Comparison of ENCODE assay signal across 18 cellular contexts in the genomic region with DNA sequence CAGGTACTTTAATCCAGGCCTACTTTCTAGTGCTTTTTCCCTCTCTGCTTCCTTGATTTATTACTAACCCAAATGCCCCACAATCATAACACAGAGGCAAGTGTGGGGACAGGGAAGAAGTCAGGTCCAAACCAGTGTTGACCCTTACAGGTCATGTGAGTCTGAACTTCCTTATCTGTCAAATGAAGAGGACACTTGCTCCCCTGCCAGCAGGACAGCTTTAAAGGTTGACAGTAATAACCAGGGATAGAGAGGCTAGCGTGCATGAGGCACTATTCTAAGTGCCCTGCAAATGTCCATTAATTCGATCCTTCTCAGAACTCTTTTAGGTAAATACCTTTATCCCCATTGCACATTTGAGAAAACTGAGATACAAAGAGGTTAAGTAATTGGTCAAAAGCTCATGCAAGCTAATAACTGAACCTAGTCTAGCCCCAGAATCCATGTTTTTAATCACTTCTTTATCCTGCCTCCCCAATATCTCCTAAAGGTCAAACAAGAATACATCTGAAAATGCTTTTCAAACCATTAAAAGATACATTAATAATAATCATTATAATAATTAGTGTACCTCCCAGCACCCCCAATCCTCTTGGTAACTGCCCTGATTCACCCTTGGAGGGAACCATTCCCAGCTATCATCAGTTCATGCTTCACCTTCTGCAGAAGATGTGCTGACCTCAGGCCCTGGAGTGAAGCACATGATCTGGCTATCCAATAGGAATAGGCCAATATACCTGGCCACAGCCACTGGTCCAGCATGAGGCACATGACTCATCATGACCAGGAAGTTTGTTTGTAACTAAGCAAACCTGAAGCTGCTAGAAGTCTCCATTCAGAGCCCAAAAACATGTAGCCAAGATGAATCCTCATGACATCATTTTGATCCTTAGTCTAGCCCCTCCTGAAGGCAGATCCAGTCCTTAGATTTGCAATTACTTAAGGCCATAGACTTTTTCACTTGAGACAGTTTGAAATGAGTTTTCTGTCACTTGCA. TPM values are rescaled to one million over a fixed set of nuclear protein-coding genes. Genes with fewer than 3 reads are reported as not detected.
DNase-seq lines count a peak whose midpoint lies in the region; ATAC-seq, FAIRE-seq and TF ChIP-seq lines count a peak whose summit lies in the region.
"Had no signal": no experiment of that assay in that cellular context is flagged by ENCODE, and none has a peak within 500 bp of the region (broad histone marks: within the 10 kb centered on the region; RNA-seq: fewer than 3 reads in every experiment).

No MANE protein-coding gene starts in this region.

- peaks cover 41% of the 10 kb centered on the region for H3K36me3 Mint-ChIP-seq in CD8-positive, alpha-beta T cell

- no peak overlapping the region for H3K4me3 Mint-ChIP-seq in CD8-positive, alpha-beta T cell
- H3K4me3 Mint-ChIP-seq: dendritic cell treated with granulocyte-macrophage colony-stimulating factor and Interleukin-4, amounts not matched to agents 40 ng/mL and 50 ng/mL, for 4 days; natural killer cell had no signal

- no peaks in the 10 kb centered on the region for H3K9me1 ChIP-seq in K562 (ENCODE audit: control insufficient read depth, insufficient read depth, low read length)

- no peaks in the 10 kb centered on the region for H3K9me3 Mint-ChIP-seq in CD8-positive, alpha-beta T cell
- H3K9me3 Mint-ChIP-seq: dendritic cell treated with granulocyte-macrophage colony-stimulating factor and Interleukin-4, amounts not matched to agents 40 ng/mL and 50 ng/mL, for 4 days; natural killer cell had no signal

- no TSS peak for BruUV-seq in K562 (replicated peaks; lab: Mats Ljungman, UMichigan)
- BruUV-seq in HepG2 (replicated peaks; lab: Mats Ljungman, UMichigan): no TSS peak

- FAIRE-seq in K562 (lab: Jason Lieb, UNC) (peak; percentile 88), HepG2 (lab: Jason Lieb, UNC) (peak; percentile 23)
- FAIRE-seq: H54, small intestine had no signal

- peak overlapping the region; percentile 46 for H3K27ac Mint-ChIP-seq in CD8-positive, alpha-beta T cell
- H3K27ac Mint-ChIP-seq: dendritic cell treated with granulocyte-macrophage colony-stimulating factor and Interleukin-4, amounts not matched to agents 40 ng/mL and 50 ng/mL, for 4 days; natural killer cell had no signal

- DNase-seq in CD8-positive, alpha-beta T cell: no peak
- DNase-seq in HT1080 (ENCODE audit: low read depth) (peak; percentile 68), K562 (ENCODE audit: extremely low read depth in 1 of 4, low spot score in 3 of 4) (peak; percentile 83 to 90 (median 87)), HepG2 (ENCODE audit: low spot score) (no peak), stomach (no peak), DMS 273 treated with DMSO at 0.1 percent for 48 hours (lab: John Stamatoyannopoulos, UW) (no peak), NCI-H1105 (lab: John Stamatoyannopoulos, UW) (no peak), OCI-M2 (lab: John Stamatoyannopoulos, UW; ENCODE audit: unreplicated experiment) (no peak)
- DNase-seq: activated CD4-positive, alpha-beta T cell treated with anti-CD3 and anti-CD28 coated beads for 48 hours; activated naive CD4-positive, alpha-beta T cell treated with Interleukin-2 at 50 U/mL for 16 hours; AML-193; natural killer cell; NCI-H1694 treated with DMSO at 0.1 percent for 48 hours; small intestine had no signal

- CTCF ChIA-PET in CD8-positive, alpha-beta T cell (lab: Charles Lee): interaction anchor here (0.7 kb wide), 1 partner anchor 22 kb away, joined by 3 read pairs; no protein-coding TSS in a partner anchor
- CTCF ChIA-PET in K562 (lab: Yijun Ruan, JAX; ENCODE audit: low intra/inter-chr PET ratio) (no interaction called here), HepG2 (lab: Yijun Ruan, JAX; ENCODE audit: low intra/inter-chr PET ratio, low total read pairs) (no interaction called here)

- H3K4me2 ChIP-seq in K562 (ENCODE audit: insufficient read depth, low read length): peak overlapping the region; percentile 38
- H3K4me2 ChIP-seq in HepG2 (ENCODE audit: low read depth, low read length): no peak overlapping the region

- no peak for TF ChIP-seq CTCF in CD8-positive, alpha-beta T cell (IDR thresholded peaks at IDR 0.05)
- no peak for TF ChIP-seq CTCF in K562 (IDR thresholded peaks at IDR 0.05 in 2 of 3, conservative IDR thresholded peaks at IDR 0.05 in 1 of 3; ENCODE audit: insufficient read depth in 2 of 3, low read depth in 1 of 3, low read length in 3 of 3)
- no peak for TF ChIP-seq CTCF in HepG2 (CRISPR knock-in tag; IDR thresholded peaks at IDR 0.05)
- no peak for TF ChIP-seq CTCF in stomach (IDR thresholded peaks at IDR 0.05)

- no peak for ATAC-seq in CD8-positive, alpha-beta T cell
- peak; percentile 79 for ATAC-seq in K562
- ATAC-seq in HepG2: no peak
- ATAC-seq: natural killer cell had no signal

- H3K27me3 Mint-ChIP-seq in CD8-positive, alpha-beta T cell (ENCODE audit: low read depth): no peaks in the 10 kb centered on the region
- H3K27me3 Mint-ChIP-seq: dendritic cell treated with granulocyte-macrophage colony-stimulating factor and Interleukin-4, amounts not matched to agents 40 ng/mL and 50 ng/mL, for 4 days had no signal

- H3K4me1 Mint-ChIP-seq in CD8-positive, alpha-beta T cell (ENCODE audit: low read depth): peaks cover 45% of the 10 kb centered on the region

- H3K9me3 ChIP-seq in CD8-positive, alpha-beta T cell (ENCODE audit: low read length): no peaks in the 10 kb centered on the region
- H3K9me3 ChIP-seq in K562 (replicated peaks; ENCODE audit: control insufficient read depth, insufficient read depth, low read depth, low read length): no peaks in the 10 kb centered on the region
- H3K9me3 ChIP-seq in HepG2 (ENCODE audit: low read length): no peaks in the 10 kb centered on the region
- no peaks in the 10 kb centered on the region for H3K9me3 ChIP-seq in stomach
- H3K9me3 ChIP-seq: suprapubic skin had no signal

- H3K79me2 ChIP-seq in K562 (ENCODE audit: control insufficient read depth, insufficient read depth, low read length): peaks cover 91% of the 10 kb centered on the region
- H3K79me2 ChIP-seq in HepG2 (ENCODE audit: insufficient read depth, low read length): peaks cover 2% of the 10 kb centered on the region

- H3K4me1 ChIP-seq in CD8-positive, alpha-beta T cell (ENCODE audit: insufficient read depth, low read length): no peaks in the 10 kb centered on the region
- H3K4me1 ChIP-seq in K562 (replicated peaks in 1 of 2; ENCODE audit: control insufficient read depth in 2 of 2, insufficient read depth in 2 of 2, low read length in 2 of 2): peaks cover 24 to 86% of the 10 kb centered on the region in 2 experiments
- peaks cover 28% of the 10 kb centered on the region for H3K4me1 ChIP-seq in HepG2 (ENCODE audit: insufficient read depth, low read length)
- peaks cover 14 to 65% (median 28%) of the 10 kb centered on the region in 4 donors for H3K4me1 ChIP-seq in stomach

- H4K20me1 ChIP-seq in K562 (replicated peaks; ENCODE audit: control insufficient read depth, insufficient read depth, low read length) (no peaks in the 10 kb centered on the region), HepG2 (ENCODE audit: insufficient read depth, low read length) (no peaks in the 10 kb centered on the region)

- H3K36me3 ChIP-seq in CD8-positive, alpha-beta T cell (ENCODE audit: insufficient read depth, low read length): no peaks in the 10 kb centered on the region
- H3K36me3 ChIP-seq in K562 (ENCODE audit: control insufficient read depth, insufficient read depth, low read length) (peaks cover 22% of the 10 kb centered on the region), HepG2 (replicated peaks in 1 of 2; ENCODE audit: control insufficient read depth in 1 of 2, insufficient read depth in 2 of 2, low read length in 2 of 2) (peaks cover 4 to 12% of the 10 kb centered on the region in 2 experiments; a peak in 4 of 5 replicates), stomach (peaks cover 0 to 13% (median 8%) of the 10 kb centered on the region in 4 donors)

- no peak overlapping the region for H3K4me3 ChIP-seq in CD8-positive, alpha-beta T cell (ENCODE audit: low read depth, low read length)
- H3K4me3 ChIP-seq in K562 (no peak overlapping the region), HepG2 (replicated peaks in 1 of 3; ENCODE audit: insufficient read depth in 1 of 3, low read depth in 2 of 3, low read length in 3 of 3) (no peak overlapping the region), stomach (no peak overlapping the region)
- H3K4me3 ChIP-seq: suprapubic skin had no signal

- no peak overlapping the region for H3K9ac ChIP-seq in K562 (ENCODE audit: insufficient read depth in 1 of 2, low read depth in 2 of 2, low read length in 2 of 2)
- no peak overlapping the region for H3K9ac ChIP-seq in HepG2 (ENCODE audit: insufficient read depth, low read depth, low read length)

- no peak overlapping the region for H3K27ac ChIP-seq in CD8-positive, alpha-beta T cell (ENCODE audit: low read depth, low read length)
- H3K27ac ChIP-seq in K562 (ENCODE audit: extremely low read depth, low read depth, low read length): peak overlapping the region; percentile 56
- H3K27ac ChIP-seq in HepG2 (ENCODE audit: extremely low read length, insufficient read depth, low read length): no peak overlapping the region
- H3K27ac ChIP-seq in stomach: peak overlapping the region in 1 of 5 donors; percentile 7
- H3K27ac ChIP-seq: epithelial cell of prostate, suprapubic skin had no signal

- TF ChIP-seq EP300 in K562 (IDR thresholded peaks at IDR 0.05; ENCODE audit: low read length) (peak; percentile 39; the same call in 1 of the 2 replicates), HepG2 (IDR thresholded peaks at IDR 0.05; ENCODE audit: low read depth in 2 of 2, low read length in 2 of 2) (no peak), HepG2 (CRISPR knock-in tag; IDR thresholded peaks at IDR 0.05; ENCODE audit: borderline replicate concordance) (no peak), stomach (IDR thresholded peaks at IDR 0.05) (no peak)

- 22% methylated on average over 2 of the region's 2 CpGs for WGBS in K562 (ENCODE audit: insufficient coverage, low coverage, missing lambda C conversion rate)
- 100% methylated on average over 2 of the region's 2 CpGs for WGBS in HepG2 (ENCODE audit: low lambda C conversion rate)
- WGBS in stomach, 5 donors: 90 to 98% (median 96%) methylated on average over 2 of the region's 2 CpGs

- H3K27me3 ChIP-seq in CD8-positive, alpha-beta T cell (ENCODE audit: insufficient read depth, low read length): no peaks in the 10 kb centered on the region
- no peaks in the 10 kb centered on the region for H3K27me3 ChIP-seq in K562 (ENCODE audit: control insufficient read depth in 2 of 2, insufficient read depth in 2 of 2, low read length in 2 of 2)
- no peaks in the 10 kb centered on the region for H3K27me3 ChIP-seq in HepG2 (ENCODE audit: control insufficient read depth in 1 of 2, insufficient read depth in 2 of 2, low read length in 2 of 2)
- no peaks in the 10 kb centered on the region for H3K27me3 ChIP-seq in stomach
- H3K27me3 ChIP-seq: suprapubic skin had no signal

- in situ Hi-C loops in K562 (cut with MboI): no loop called here
- in situ Hi-C loops in HepG2 (cut with HindIII; ENCODE audit: extremely low pct_ligation_motif_present, low pct_unique_long_range_greater_than_20kb): no loop called here

- TF ChIP-seq POLR2A in K562 (conservative IDR thresholded peaks at IDR 0.05): no peak
- TF ChIP-seq POLR2A in HepG2 (IDR thresholded peaks at IDR 0.05; ENCODE audit: insufficient read depth in 1 of 2, low read depth in 2 of 2, low read length in 2 of 2): no peak
- TF ChIP-seq POLR2A in stomach (IDR thresholded peaks at IDR 0.05): no peak

- TF ChIP-seq RAD21 in K562 (CRISPR knock-in tag; conservative IDR thresholded peaks at IDR 0.05 in 1 of 2, IDR thresholded peaks at IDR 0.05 in 1 of 2) (no peak), HepG2 (CRISPR knock-in tag; IDR thresholded peaks at IDR 0.05) (no peak)

- H2AFZ ChIP-seq in K562 (ENCODE audit: low read depth, low read length): peak overlapping the region; percentile 42; the same call in 1 of the 2 replicates
- H2AFZ ChIP-seq in HepG2 (ENCODE audit: low read length): no peak overlapping the region

- intact Hi-C loops in CD8-positive, alpha-beta T cell (cut with DNase I, micrococcal nuclease): no loop called here
- intact Hi-C loops in K562 (cut with micrococcal nuclease) (no loop called here), HepG2 (cut with micrococcal nuclease; ENCODE audit: unreplicated experiment) (loop anchor here (5.0 kb wide), 1 partner anchor 619 kb away; no protein-coding TSS in a partner anchor), stomach (cut with DNase I; ENCODE audit: low total_unique reads) (no loop called here)

- POLR2A ChIA-PET in CD8-positive, alpha-beta T cell (lab: Charles Lee): no interaction called here
- POLR2A ChIA-PET in K562 (lab: Yijun Ruan, JAX) (interaction anchor here (0.6 to 2.5 kb wide), 12 partner anchors 10 to 791 kb away, joined by 3 to 14 read pairs (median 4); no protein-coding TSS in a partner anchor), HepG2 (lab: Yijun Ruan, JAX) (interaction anchor here (1.5 kb wide), 1 partner anchor 11 kb away, joined by 5 read pairs; no protein-coding TSS in a partner anchor)

RNA-seq across cellular contexts. Expression of a gene that starts 40.7 kb away (rescaled TPM):
- 10 to 100 TPM; 17.0 to 19.9 TPM for total RNA-seq in CD8-positive, alpha-beta T cell
- total RNA-seq in HT1080 (2014; rRNA removed; shearing (Covaris generic)): 36.1 and 54.7 TPM in 2 replicates
- 19.3 and 23.0 TPM in 2 replicates for polyA plus RNA-seq in HT1080 (2015; cell fraction: cytosol; rRNA removed)
- 14.7 and 20.5 TPM in 2 replicates for polyA plus RNA-seq in HT1080 (2015; cell fraction: nucleus; rRNA removed)
- 267 and 295 TPM in 2 replicates for total RNA-seq in K562 (2011; cell fraction: chromatin; rRNA removed; ENCODE audit: low replicate concordance)
- total RNA-seq in K562 (2011; cell fraction: nucleolus; rRNA removed): 202 and 204 TPM in 2 replicates
- 277 and 388 TPM in 2 replicates for total RNA-seq in K562 (2011; cell fraction: nucleoplasm; rRNA removed)
- total RNA-seq in K562 (2014; rRNA removed) (187 and 232 TPM in 2 replicates), K562 (2014; rRNA removed; fragmentation: Illumina TruSeq; extraction: Trizol) (82.2 and 82.5 TPM in 2 replicates), K562 (2015; rRNA removed; fragmentation: Illumina TruSeq; extraction: Trizol) (82.3 and 83.8 TPM in 2 replicates), K562 (2021) (91.8 and 94.0 TPM in 2 replicates), HepG2 (2016; rRNA removed; fragmentation: Illumina TruSeq; extraction: Trizol) (13.1 and 15.1 TPM in 2 replicates), stomach (100 to 1,000 TPM in 2 of 5 donors, 10 to 100 TPM in 3; 24.6 to 229 (median 75.5) TPM)
- polyA plus RNA-seq in K562 (2011; rRNA removed) (69.8 and 89.6 TPM in 2 replicates), K562 (2014; fragmentation: Illumina TruSeq; extraction: Trizol) (61.5 and 69.7 TPM in 2 replicates), K562 (2014; fragmentation: Nextera tagmentation; extraction: Ambion mirVana) (10 to 100 TPM; 22.6 to 25.3 TPM), K562 (2014; rRNA removed) (63.2 and 82.2 TPM in 2 replicates), HepG2 (2011; rRNA removed) (6.2 and 6.5 TPM in 2 replicates), stomach (1 to 10 TPM; 6.2 to 7.8 (median 7.0) TPM)
- polyA plus RNA-seq in K562 (2011; cell fraction: cytosol; rRNA removed): 58.5 and 88.3 TPM in 2 replicates
- 74.4 and 107 TPM in 2 replicates for polyA plus RNA-seq in K562 (2011; cell fraction: nucleus; rRNA removed)
- polyA plus RNA-seq in K562 (2012): 27.2 and 40.1 TPM in 2 replicates
- 116 and 125 TPM in 2 replicates for polyA minus RNA-seq in K562 (2011; rRNA and poly(A)+ RNA removed)
- polyA minus RNA-seq in K562 (2011; cell fraction: cytosol; rRNA and poly(A)+ RNA removed): 75.6 and 79.4 TPM in 2 replicates
- 297 and 317 TPM in 2 replicates for polyA minus RNA-seq in K562 (2011; cell fraction: nucleus; rRNA and poly(A)+ RNA removed)
- 38.8 and 42.6 TPM in 2 replicates for total RNA-seq in HepG2 (2016; cell fraction: cytosol; rRNA removed; fragmentation: Illumina TruSeq; extraction: Trizol; ENCODE audit: low read depth)
- 12.0 and 16.0 TPM in 2 replicates for total RNA-seq in HepG2 (2016; cell fraction: insoluble cytoplasmic fraction; rRNA removed; fragmentation: Illumina TruSeq; extraction: Trizol)
- 15.3 and 19.7 TPM in 2 replicates for total RNA-seq in HepG2 (2016; cell fraction: membrane; rRNA removed; fragmentation: Illumina TruSeq; extraction: Trizol)
- 29.3 and 32.5 TPM in 2 replicates for total RNA-seq in HepG2 (2016; cell fraction: nucleus; rRNA removed; fragmentation: Illumina TruSeq; extraction: Trizol)
- 4.5 and 5.3 TPM in 2 replicates for polyA plus RNA-seq in HepG2 (2011; cell fraction: cytosol; rRNA removed)
- 7.2 and 8.6 TPM in 2 replicates for polyA plus RNA-seq in HepG2 (2011; cell fraction: nucleus; rRNA removed)
- 9.9 and 11.1 TPM in 2 replicates for polyA plus RNA-seq in HepG2 (2012)
- 1.4 and 1.7 TPM in 2 replicates for polyA plus RNA-seq in HepG2 (2016; cell fraction: cytosol; fragmentation: Illumina TruSeq; extraction: Trizol; ENCODE audit: low read depth)
- 9.2 and 10.6 TPM in 2 replicates for polyA plus RNA-seq in HepG2 (2016; cell fraction: insoluble cytoplasmic fraction; fragmentation: Illumina TruSeq; extraction: Trizol; ENCODE audit: low read depth)
- 4.5 and 5.4 TPM in 2 replicates for polyA plus RNA-seq in HepG2 (2016; cell fraction: membrane; fragmentation: Illumina TruSeq; extraction: Trizol; ENCODE audit: low read depth)
- polyA plus RNA-seq in HepG2 (2016; cell fraction: nucleus; fragmentation: Illumina TruSeq; extraction: Trizol; ENCODE audit: insufficient read depth, low read depth): 10.6 and 13.6 TPM in 2 replicates
- 8.4 and 35.9 TPM in 2 replicates for polyA minus RNA-seq in HepG2 (2011; rRNA and poly(A)+ RNA removed; ENCODE audit: low replicate concordance)
- polyA minus RNA-seq in HepG2 (2011; cell fraction: cytosol; rRNA and poly(A)+ RNA removed): 7.3 and 10.5 TPM in 2 replicates
- polyA minus RNA-seq in HepG2 (2011; cell fraction: nucleus; rRNA and poly(A)+ RNA removed): 55.9 and 58.2 TPM in 2 replicates

Comparison
In these comparisons a context has a peak if more than half of its experiments do, and no peak if none do; other contexts are left out.
1. DNase-seq: peak in HT1080 (single experiment) and K562 (4 of 4); none in CD8-positive, alpha-beta T cell (0 of 7), HepG2 (single experiment), stomach (single experiment), DMS 273 treated with DMSO at 0.1 percent for 48 hours (single experiment), NCI-H1105 (single experiment) and OCI-M2 (single experiment).